In genomic region chr10:117496616-117497028, GRCh38 we compare ENCODE assay signal across 8 cellular contexts. TPM values are rescaled to one million over a fixed set of nuclear protein-coding genes. Genes with fewer than 3 reads are reported as not detected.
DNase-seq lines count a peak whose midpoint lies in the region; ATAC-seq and TF ChIP-seq lines count a peak whose summit lies in the region.

No MANE protein-coding gene starts in this region.

- peak overlapping the region; percentile 55; the same call in 1 of the 2 replicates for H2AFZ ChIP-seq in KMS-11 (ENCODE audit: low read depth)

- no peaks in the 10 kb centered on the region for H3K36me3 ChIP-seq in KMS-11 (ENCODE audit: insufficient read depth)
- no peaks in the 10 kb centered on the region for H3K36me3 ChIP-seq in neutrophil

- H3K9me3 Mint-ChIP-seq in activated T-helper 17 cell treated with anti-CD3 and anti-CD28 coated beads, Interleukin-2, amount 50 U/mL, for 72 hours, result no peaks in the 10 kb centered on the region

- CTCF ChIA-PET in RWPE1 (lab: Yijun Ruan, JAX), result interaction anchor here (0.6 to 3.8 kb wide), 32 partner anchors 11 to 1590 kb away, joined by 3 to 38 read pairs (median 4); no protein-coding TSS in a partner anchor

- H4K20me1 ChIP-seq in KMS-11 (ENCODE audit: insufficient read depth), result no peaks in the 10 kb centered on the region

- H3K9me3 ChIP-seq in neutrophil, result no peaks in the 10 kb centered on the region

- POLR2A ChIA-PET in RWPE1 (lab: Yijun Ruan, JAX; ENCODE audit: low non-redundant PET), result no interaction called here

- H3K4me3 ChIP-seq in KMS-11 (IDR thresholded peaks at IDR 0.05; ENCODE audit: insufficient read depth, low read depth, low read length) (no peak overlapping the region), neutrophil (ENCODE audit: low read depth in 1 of 2, low read length in 1 of 2) (no peak overlapping the region)

- peak; percentile 80 for DNase-seq in DMS53 (lab: John Stamatoyannopoulos, UW)
- DNase-seq in RWPE1 (ENCODE audit: low spot score), result peak; percentile 81
- DNase-seq in fibroblast of the conjunctiva (ENCODE audit: low read depth), result peak; percentile 58
- peak; percentile 70 for DNase-seq in stromal cell of bone marrow (ENCODE audit: low read depth)

- peak; percentile 86 for ATAC-seq in GM21717 (IDR thresholded peaks at IDR 0.05; ENCODE audit: unreplicated experiment)
- ATAC-seq in activated T-helper 17 cell treated with anti-CD3 and anti-CD28 coated beads, Interleukin-2, amount 50 U/mL, for 72 hours (replicated peaks), result peak; percentile 62

- H3K36me3 Mint-ChIP-seq in activated T-helper 17 cell treated with anti-CD3 and anti-CD28 coated beads, Interleukin-2, amount 50 U/mL, for 72 hours (ENCODE audit: low read depth), result no peaks in the 10 kb centered on the region

- peaks cover 41% of the 10 kb centered on the region for H3K27me3 Mint-ChIP-seq in activated T-helper 17 cell treated with anti-CD3 and anti-CD28 coated beads, Interleukin-2, amount 50 U/mL, for 72 hours

- H3K79me2 ChIP-seq in KMS-11 (ENCODE audit: insufficient read depth, low read depth), result no peaks in the 10 kb centered on the region

- no peaks in the 10 kb centered on the region for H3K27me3 ChIP-seq in KMS-11 (ENCODE audit: insufficient read depth, low read depth)
- peaks cover 62% of the 10 kb centered on the region for H3K27me3 ChIP-seq in neutrophil

- H3K27ac ChIP-seq in KMS-11 (no peak overlapping the region), RWPE1 (no peak overlapping the region), neutrophil (no peak overlapping the region)

- no peak overlapping the region for H3K9ac ChIP-seq in KMS-11

- H3K4me1 ChIP-seq in KMS-11 (ENCODE audit: low read depth, poor library complexity, severe bottlenecking) (no peaks in the 10 kb centered on the region), neutrophil (ENCODE audit: control insufficient read depth in 1 of 2, insufficient read depth in 1 of 2, low read depth in 1 of 2, low read length in 1 of 2) (no peaks in the 10 kb centered on the region)

- H3K27ac Mint-ChIP-seq in activated T-helper 17 cell treated with anti-CD3 and anti-CD28 coated beads, Interleukin-2, amount 50 U/mL, for 72 hours, result no peak overlapping the region

- H3K4me1 Mint-ChIP-seq in activated T-helper 17 cell treated with anti-CD3 and anti-CD28 coated beads, Interleukin-2, amount 50 U/mL, for 72 hours, result peaks cover 4% of the 10 kb centered on the region

- H3K4me3 Mint-ChIP-seq in activated T-helper 17 cell treated with anti-CD3 and anti-CD28 coated beads, Interleukin-2, amount 50 U/mL, for 72 hours, result no peak overlapping the region

- TF ChIP-seq CTCF in KMS-11 (conservative IDR thresholded peaks at IDR 0.05; ENCODE audit: low read depth, low read length) (peak; percentile 93), RWPE1 (conservative IDR thresholded peaks at IDR 0.05; ENCODE audit: low read depth) (peak; percentile 94), neutrophil (IDR thresholded peaks at IDR 0.05) (peak; percentile 89)

- H3K4me2 ChIP-seq in KMS-11, result no peak overlapping the region

RNA-seq across cellular contexts. Expression of gene EMX2, which starts 45.9 kb away (rescaled TPM):
- not detected for total RNA-seq in activated T-helper 17 cell treated with anti-CD3 and anti-CD28 coated beads, Interleukin-2, amount 50 U/mL, for 72 hours
